8 cellular contexts compared by ENCODE assay signal in genomic region chr3:101070260-101071121, GRCh38.
DNase-seq lines count a peak whose midpoint lies in the region; ATAC-seq and TF ChIP-seq lines count a peak whose summit lies in the region.

No MANE protein-coding gene starts in this region.

- in situ Hi-C loops in Panc1 (cut with HindIII; ENCODE audit: low pct_unique_long_range_greater_than_20kb, low sequenced_read_pairs): no loop called here

- no TSS peak for BruUV-seq in Panc1 (replicated peaks; lab: Mats Ljungman, UMichigan)

- H3K4me1 ChIP-seq in Panc1 (ENCODE audit: control insufficient read depth, insufficient read depth, low read length): no peaks in the 10 kb centered on the region
- peaks cover 0 to 14% (median 0%) of the 10 kb centered on the region in 12 donors for H3K4me1 ChIP-seq in heart left ventricle

- H3K4me3 ChIP-seq in Panc1 (ENCODE audit: low read depth in 2 of 2, low read length in 2 of 2) (no peak overlapping the region), heart left ventricle (no peak overlapping the region)

- DNase-seq in SKM-1 treated with dmso at 0.1 percent for 144 hours (lab: John Stamatoyannopoulos, UW; ENCODE audit: unreplicated experiment) (peak; percentile 2), SKM-1 (lab: John Stamatoyannopoulos, UW; ENCODE audit: unreplicated experiment) (no peak), Panc1 (ENCODE audit: low read depth, low spot score) (no peak), heart left ventricle (peak; percentile 13 to 80 (median 53)), occipital lobe (lab: John Stamatoyannopoulos, UW) (no peak)
- DNase-seq in activated effector memory CD4-positive, alpha-beta T cell treated with Interleukin-2 at 50 U/mL for 16 hours: peak; percentile 38
- DNase-seq in stimulated activated CD4-positive, alpha-beta T cell treated with anti-CD3 and anti-CD28 coated beads, Interleukin-12 subunit alpha, Interleukin-12 subunit beta, amount 100 ng/mL, for 48 hours (ENCODE audit: low read depth in 2 of 3, low spot score in 1 of 3): peak; percentile 39 to 72 (median 63)

- CTCF ChIA-PET in Panc1 (lab: Charles Lee): no interaction called here

- H3K36me3 ChIP-seq in Panc1 (ENCODE audit: control insufficient read depth, insufficient read depth, low read length): no peaks in the 10 kb centered on the region
- H3K36me3 ChIP-seq in heart left ventricle: no peaks in the 10 kb centered on the region

- H3K9me3 ChIP-seq in Panc1 (ENCODE audit: control insufficient read depth, insufficient read depth, low read depth, low read length) (no peaks in the 10 kb centered on the region), heart left ventricle (peaks cover 0 to 5% (median 0%) of the 10 kb centered on the region in 12 donors)

- no peak overlapping the region for H3K27ac ChIP-seq in Panc1 (ENCODE audit: low read length)
- no peak overlapping the region for H3K27ac ChIP-seq in heart left ventricle

- WGBS in heart left ventricle, 4 donors: 31 to 44% (median 36%) methylated on average over 5 of the region's 5 CpGs

- peak; percentile 90 for TF ChIP-seq CTCF in Panc1 (IDR thresholded peaks at IDR 0.05)
- peak; percentile 51 to 72 (median 64) for TF ChIP-seq CTCF in heart left ventricle (IDR thresholded peaks at IDR 0.05)

- intact Hi-C loops in Panc1 (cut with micrococcal nuclease; ENCODE audit: unreplicated experiment): loop anchor here (5.0 kb wide), 1 partner anchor 312 kb away; no protein-coding TSS in a partner anchor
- intact Hi-C loops in heart left ventricle (cut with DNase I): loop anchor here in 9 of 10 donors (1.0 to 10.0 kb wide), 6 partner anchors 114 to 312 kb away; no protein-coding TSS in a partner anchor

- POLR2A ChIA-PET in Panc1 (lab: Charles Lee): interaction anchor here (0.5 to 0.8 kb wide), 2 partner anchors 47 to 154 kb away, joined by 3 read pairs; no protein-coding TSS in a partner anchor

- TF ChIP-seq POLR2A in heart left ventricle (IDR thresholded peaks at IDR 0.05): no peak

- H3K27me3 ChIP-seq in Panc1 (ENCODE audit: control insufficient read depth, insufficient read depth, low read length): no peaks in the 10 kb centered on the region
- no peaks in the 10 kb centered on the region for H3K27me3 ChIP-seq in heart left ventricle

- ATAC-seq in HG03280 (IDR thresholded peaks at IDR 0.05; ENCODE audit: unreplicated experiment) (peak; percentile 71), Panc1 (peak; percentile 84), heart left ventricle (peak; percentile 55 to 82 (median 78))

Comparison
In these comparisons a context has a peak if more than half of its experiments do, and no peak if none do; other contexts are left out.
1. DNase-seq: peak in SKM-1 treated with dmso at 0.1 percent for 144 hours (single experiment), activated effector memory CD4-positive, alpha-beta T cell treated with Interleukin-2 at 50 U/mL for 16 hours (single experiment), heart left ventricle (5 of 5) and stimulated activated CD4-positive, alpha-beta T cell treated with anti-CD3 and anti-CD28 coated beads, Interleukin-12 subunit alpha, Interleukin-12 subunit beta, amount 100 ng/mL, for 48 hours (3 of 3); none in SKM-1 (single experiment), Panc1 (single experiment) and occipital lobe (single experiment).
2. Peak in every context shown above with its lines, with median percentiles within 50 percentile points of each other: ATAC-seq.